Comparison of ENCODE assay signal across 8 cellular contexts in genomic region chr2:217685255-217685605, GRCh38.
DNase-seq lines count a peak whose midpoint lies in the region; ATAC-seq, FAIRE-seq and TF ChIP-seq lines count a peak whose summit lies in the region.

No MANE protein-coding gene starts in this region.

- no peak for ATAC-seq in HG02642 (IDR thresholded peaks at IDR 0.05; ENCODE audit: poor library complexity, unreplicated experiment)
- no peak for ATAC-seq in GM21390 (IDR thresholded peaks at IDR 0.05; ENCODE audit: unreplicated experiment)

- DNase-seq in NCI-H2227 (lab: John Stamatoyannopoulos, UW; ENCODE audit: unreplicated experiment), result peak; percentile 12
- DNase-seq in NCI-H2227 treated with DMSO at 0.1 percent for 48 hours (lab: John Stamatoyannopoulos, UW), result no peak
- peak; percentile 53 for DNase-seq in astrocyte of the hippocampus (ENCODE audit: low read depth, low spot score)
- DNase-seq in islet precursor cell, result peak; percentile 81
- DNase-seq in urothelium cell line (ENCODE audit: low spot score), result peak; percentile 52
- no peak for DNase-seq in D721Med (ENCODE audit: insufficient read length, low spot score)

- no peak for TF ChIP-seq CTCF in D721Med (IDR thresholded peaks at IDR 0.05; ENCODE audit: insufficient read depth, missing control alignments)

- FAIRE-seq in urothelium cell line (lab: Jason Lieb, UNC) (no peak), D721Med (lab: Jason Lieb, UNC) (no peak)

Comparison
In these comparisons a context has a peak if more than half of its experiments do, and no peak if none do; other contexts are left out.
1. DNase-seq: peak in NCI-H2227 (single experiment), astrocyte of the hippocampus (single experiment), islet precursor cell (single experiment) and urothelium cell line (single experiment); none in NCI-H2227 treated with DMSO at 0.1 percent for 48 hours (single experiment) and D721Med (single experiment).